ENCODE assay signal across 11 cellular contexts in the genomic region with DNA sequence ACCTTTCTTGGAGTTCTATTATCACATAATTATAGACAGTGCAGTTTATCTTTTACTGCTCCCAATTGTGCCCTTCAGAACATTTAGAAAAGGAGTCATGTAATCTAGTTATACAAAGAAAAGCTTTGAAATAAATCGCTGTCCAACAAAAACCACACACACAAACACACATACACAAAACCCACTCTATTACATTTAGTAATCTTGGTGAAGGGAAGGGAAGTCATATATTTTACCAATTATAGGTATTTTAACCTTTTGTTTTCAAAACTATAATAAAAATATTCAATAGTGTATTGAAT.
"Had no signal": no experiment of that assay in that cellular context is flagged by ENCODE, and none has a peak within 500 bp of the region (broad histone marks: within the 10 kb centered on the region; RNA-seq: fewer than 3 reads in every experiment).

No MANE protein-coding gene starts in this region.

- H3K4me3 Mint-ChIP-seq: activated naive CD4-positive, alpha-beta T cell treated with anti-CD3 and anti-CD28 coated beads for 36 hours; activated T-helper 17 cell treated with anti-CD3 and anti-CD28 coated beads, Interleukin-2, amount 50 U/mL, for 72 hours; T-helper 2 cell treated with Interferon-gamma antibody and Interleukin-4, amounts not matched to agents 5 μg/mL and 100 μg/mL, for 36 hours had no signal

- H3K27me3 Mint-ChIP-seq: activated T-helper 17 cell treated with anti-CD3 and anti-CD28 coated beads, Interleukin-2, amount 50 U/mL, for 72 hours had no signal

- H3K9me3 Mint-ChIP-seq: activated naive CD4-positive, alpha-beta T cell treated with anti-CD3 and anti-CD28 coated beads for 36 hours; activated T-helper 17 cell treated with anti-CD3 and anti-CD28 coated beads, Interleukin-2, amount 50 U/mL, for 72 hours; T-helper 2 cell treated with Interferon-gamma antibody and Interleukin-4, amounts not matched to agents 5 μg/mL and 100 μg/mL, for 36 hours had no signal

- H3K27me3 ChIP-seq: neutrophil, tibial artery had no signal

- H3K36me3 ChIP-seq: neutrophil, tibial artery had no signal

- H3K4me3 ChIP-seq: skin epidermis, tibial artery had no signal

- H3K9me3 ChIP-seq: neutrophil, tibial artery had no signal

- ATAC-seq: activated T-helper 17 cell treated with anti-CD3 and anti-CD28 coated beads, Interleukin-2, amount 50 U/mL, for 72 hours; left ventricle myocardium superior had no signal

- H3K27ac ChIP-seq: neutrophil, tibial artery had no signal

- H3K27ac Mint-ChIP-seq: activated naive CD4-positive, alpha-beta T cell treated with anti-CD3 and anti-CD28 coated beads for 36 hours; activated T-helper 17 cell treated with anti-CD3 and anti-CD28 coated beads, Interleukin-2, amount 50 U/mL, for 72 hours; T-helper 2 cell treated with Interferon-gamma antibody and Interleukin-4, amounts not matched to agents 5 μg/mL and 100 μg/mL, for 36 hours had no signal

- DNase-seq: activated naive CD4-positive, alpha-beta T cell treated with anti-CD3 and anti-CD28 coated beads for 36 hours; foreskin melanocyte; head of caudate nucleus; left ventricle myocardium superior; retina; SIG-M5; tibial artery had no signal
